In genomic region chr1:145823565-145824498, GRCh38 we compare ENCODE assay signal across 8 cellular contexts. TPM values are rescaled to one million over a fixed set of nuclear protein-coding genes. Genes with fewer than 3 reads are reported as not detected.
A peak's percentile ranks its signal among the peaks of the same experiment; 100 is the strongest.
DNase-seq lines count a peak whose midpoint lies in the region; ATAC-seq and TF ChIP-seq lines count a peak whose summit lies in the region.

A gene with protein sequence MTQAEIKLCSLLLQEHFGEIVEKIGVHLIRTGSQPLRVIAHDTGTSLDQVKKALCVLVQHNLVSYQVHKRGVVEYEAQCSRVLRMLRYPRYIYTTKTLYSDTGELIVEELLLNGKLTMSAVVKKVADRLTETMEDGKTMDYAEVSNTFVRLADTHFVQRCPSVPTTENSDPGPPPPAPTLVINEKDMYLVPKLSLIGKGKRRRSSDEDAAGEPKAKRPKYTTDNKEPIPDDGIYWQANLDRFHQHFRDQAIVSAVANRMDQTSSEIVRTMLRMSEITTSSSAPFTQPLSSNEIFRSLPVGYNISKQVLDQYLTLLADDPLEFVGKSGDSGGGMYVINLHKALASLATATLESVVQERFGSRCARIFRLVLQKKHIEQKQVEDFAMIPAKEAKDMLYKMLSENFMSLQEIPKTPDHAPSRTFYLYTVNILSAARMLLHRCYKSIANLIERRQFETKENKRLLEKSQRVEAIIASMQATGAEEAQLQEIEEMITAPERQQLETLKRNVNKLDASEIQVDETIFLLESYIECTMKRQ (plus strand): TSS chr1:145824200. CDS start chr1:145825777, 1,577 bp downstream.
RNF115 (minus strand) TSS chr1:145824095; CDS start chr1:145823873, 222 bp downstream.

- peaks cover 20% of the 10 kb centered on the region for H3K36me3 Mint-ChIP-seq in activated naive CD4-positive, alpha-beta T cell treated with anti-CD3 and anti-CD28 coated beads, Interleukin-2, amount 50 U/mL, for 24 hours

- no peaks in the 10 kb centered on the region for H3K27me3 Mint-ChIP-seq in activated naive CD4-positive, alpha-beta T cell treated with anti-CD3 and anti-CD28 coated beads, Interleukin-2, amount 50 U/mL, for 24 hours

- peak; percentile 91 for ATAC-seq in HG02610 (IDR thresholded peaks at IDR 0.05; ENCODE audit: unreplicated experiment)
- ATAC-seq in omental fat pad (ENCODE audit: low FRiP score): peak; percentile 90

- TF ChIP-seq CTCF in GM06990 (IDR thresholded peaks at IDR 0.05; ENCODE audit: insufficient read depth, low read length, poor library complexity, severe bottlenecking) (no peak), omental fat pad (IDR thresholded peaks at IDR 0.05) (no peak)

- peak; percentile 89 for DNase-seq in GM06990 (ENCODE audit: extremely low read depth, insufficient read length)
- DNase-seq in NCI-H1092 treated with DMSO at 0.1 percent for 48 hours (lab: John Stamatoyannopoulos, UW): peak; percentile 95
- peak; percentile 95 for DNase-seq in SKM-1 (lab: John Stamatoyannopoulos, UW; ENCODE audit: unreplicated experiment)
- no peak for DNase-seq in glomerular endothelial cell (ENCODE audit: extremely low read depth, low read depth, low spot score)
- DNase-seq in omental fat pad (ENCODE audit: low spot score): peak; percentile 40

- no peaks in the 10 kb centered on the region for H3K27me3 ChIP-seq in GM06990 (replicated peaks; ENCODE audit: control insufficient read depth, insufficient read depth, low read length)

- H3K27ac Mint-ChIP-seq in activated naive CD4-positive, alpha-beta T cell treated with anti-CD3 and anti-CD28 coated beads, Interleukin-2, amount 50 U/mL, for 24 hours: peak within 1 kb of the TSS; percentile 98

- H3K4me3 ChIP-seq in GM06990 (replicated peaks; ENCODE audit: low read depth, low read length): peak within 1 kb of the TSS; percentile 99

- H3K27ac ChIP-seq in temporal lobe (ENCODE audit: low read depth, low read length): peak within 1 kb of the TSS; percentile 73

- H3K9me3 Mint-ChIP-seq in activated naive CD4-positive, alpha-beta T cell treated with anti-CD3 and anti-CD28 coated beads, Interleukin-2, amount 50 U/mL, for 24 hours: no peaks in the 10 kb centered on the region

- H3K4me1 Mint-ChIP-seq in activated naive CD4-positive, alpha-beta T cell treated with anti-CD3 and anti-CD28 coated beads, Interleukin-2, amount 50 U/mL, for 24 hours: peaks cover 42% of the 10 kb centered on the region

- peaks cover 8% of the 10 kb centered on the region for H3K36me3 ChIP-seq in GM06990 (ENCODE audit: control insufficient read depth, insufficient read depth, low read length)

- H3K4me3 Mint-ChIP-seq in activated naive CD4-positive, alpha-beta T cell treated with anti-CD3 and anti-CD28 coated beads, Interleukin-2, amount 50 U/mL, for 24 hours: peak within 1 kb of the TSS; percentile 98

RNA-seq across cellular contexts. Expression of the first gene that starts in this region (rescaled TPM):
- total RNA-seq in glomerular endothelial cell: 23.6 and 28.9 TPM in 2 replicates
- total RNA-seq in omental fat pad: 10 to 100 TPM; 32.1 to 38.3 (median 34.1) TPM
- total RNA-seq in temporal lobe: 23.6 TPM

RNA-seq across cellular contexts. Expression of gene RNF115, which starts in this region (rescaled TPM):
- total RNA-seq in glomerular endothelial cell (9.4 and 12.3 TPM in 2 replicates), omental fat pad (10 to 100 TPM; 12.3 to 41.3 (median 14.3) TPM), temporal lobe (19.9 TPM)
